Comparison of ENCODE assay signal across 37 cellular contexts in genomic region chr18:3429121-3429520, GRCh38.
"Had no signal": no experiment of that assay in that cellular context is flagged by ENCODE, and none has a peak within 500 bp of the region (broad histone marks: within the 10 kb centered on the region; RNA-seq: fewer than 3 reads in every experiment).

No MANE protein-coding gene starts in this region.

- H3K36me3 ChIP-seq: adrenal gland, brain microvascular endothelial cell, breast epithelium had no signal

- H3K9me3 Mint-ChIP-seq: activated B cell treated with CpG ODN at 0.5 μM for 24 hours; activated CD4-positive, alpha-beta memory T cell treated with anti-CD3 and anti-CD28 coated beads for 36 hours; activated CD4-positive, alpha-beta T cell treated with anti-CD3 and anti-CD28 coated beads, Interleukin-2, amount 10 ng/mL, durations not matched to agents 24 days and 14 days; activated CD8-positive, alpha-beta T cell treated with anti-CD3 and anti-CD28 coated beads for 36 hours; activated naive CD4-positive, alpha-beta T cell treated with anti-CD3 and anti-CD28 coated beads for 36 hours; activated naive CD4-positive, alpha-beta T cell treated with anti-CD3 and anti-CD28 coated beads, Interleukin-2, amount 50 U/mL, for 72 hours; activated naive CD8-positive, alpha-beta T cell treated with anti-CD3 and anti-CD28 coated beads for 36 hours; activated T-cell treated with anti-CD3 and anti-CD28 coated beads, Interleukin-2, amount 50 U/mL, for 4 hours; activated T-cell treated with anti-CD3 and anti-CD28 coated beads, Interleukin-2, amount 50 U/mL, for 72 hours; activated T-helper 1 cell treated with anti-CD3 and anti-CD28 coated beads, Interleukin-12 subunit alpha, Interleukin-12 subunit beta, Interleukin-2, Interleukin-4 antibody, amounts not matched to agents 30 ng/mL and 10 ng/mL and 1 ng/mL, durations not matched to agents 14 hours and 24 hours and 36 hours; activated T-helper 17 cell treated with anti-CD3 and anti-CD28 coated beads, Interleukin-2, amount 50 U/mL, for 72 hours; T-helper 1 cell treated with Interleukin-12 subunit alpha and Interleukin-12 subunit beta and Interleukin-4 antibody, amounts not matched to agents 30 μg/mL and 1 μg/mL, for 36 hours; T-helper 2 cell treated with Interferon-gamma antibody and Interleukin-4, amounts not matched to agents 5 μg/mL and 100 μg/mL, for 36 hours had no signal

- H3K9me3 ChIP-seq: adrenal gland, body of pancreas, breast epithelium had no signal

- H3K27ac Mint-ChIP-seq: activated B cell treated with CpG ODN at 0.5 μM for 24 hours; activated CD4-positive, alpha-beta memory T cell treated with anti-CD3 and anti-CD28 coated beads for 36 hours; activated CD4-positive, alpha-beta T cell treated with anti-CD3 and anti-CD28 coated beads, Interleukin-2, amount 10 ng/mL, durations not matched to agents 24 days and 14 days; activated CD8-positive, alpha-beta T cell treated with anti-CD3 and anti-CD28 coated beads for 36 hours; activated naive CD4-positive, alpha-beta T cell treated with anti-CD3 and anti-CD28 coated beads for 36 hours; activated naive CD4-positive, alpha-beta T cell treated with anti-CD3 and anti-CD28 coated beads, Interleukin-2, amount 50 U/mL, for 72 hours; activated naive CD8-positive, alpha-beta T cell treated with anti-CD3 and anti-CD28 coated beads for 36 hours; activated T-cell treated with anti-CD3 and anti-CD28 coated beads, Interleukin-2, amount 50 U/mL, for 72 hours; activated T-helper 1 cell treated with anti-CD3 and anti-CD28 coated beads, Interleukin-12 subunit alpha, Interleukin-12 subunit beta, Interleukin-2, Interleukin-4 antibody, amounts not matched to agents 30 ng/mL and 10 ng/mL and 1 ng/mL, durations not matched to agents 14 hours and 24 hours and 36 hours; activated T-helper 17 cell treated with anti-CD3 and anti-CD28 coated beads, Interleukin-2, amount 50 U/mL, for 72 hours; T-helper 1 cell treated with Interleukin-12 subunit alpha and Interleukin-12 subunit beta and Interleukin-4 antibody, amounts not matched to agents 30 μg/mL and 1 μg/mL, for 36 hours; T-helper 2 cell treated with Interferon-gamma antibody and Interleukin-4, amounts not matched to agents 5 μg/mL and 100 μg/mL, for 36 hours had no signal

- H3K4me1 Mint-ChIP-seq: activated CD4-positive, alpha-beta T cell treated with anti-CD3 and anti-CD28 coated beads, Interleukin-2, amount 10 ng/mL, durations not matched to agents 24 days and 14 days; activated naive CD8-positive, alpha-beta T cell treated with anti-CD3 and anti-CD28 coated beads for 36 hours; activated T-helper 17 cell treated with anti-CD3 and anti-CD28 coated beads, Interleukin-2, amount 50 U/mL, for 72 hours had no signal

- H3K27me3 Mint-ChIP-seq: activated B cell treated with CpG ODN at 0.5 μM for 24 hours; activated CD4-positive, alpha-beta memory T cell treated with anti-CD3 and anti-CD28 coated beads for 36 hours; activated CD4-positive, alpha-beta T cell treated with anti-CD3 and anti-CD28 coated beads, Interleukin-2, amount 10 ng/mL, durations not matched to agents 24 days and 14 days; activated CD8-positive, alpha-beta T cell treated with anti-CD3 and anti-CD28 coated beads for 36 hours; activated naive CD8-positive, alpha-beta T cell treated with anti-CD3 and anti-CD28 coated beads for 36 hours; activated T-helper 17 cell treated with anti-CD3 and anti-CD28 coated beads, Interleukin-2, amount 50 U/mL, for 72 hours had no signal

- H3K4me3 ChIP-seq: adrenal gland, body of pancreas, breast epithelium had no signal

- ATAC-seq: activated CD8-positive, alpha-beta T cell treated with anti-CD3 and anti-CD28 coated beads for 36 hours; activated naive CD4-positive, alpha-beta T cell treated with anti-CD3 and anti-CD28 coated beads, Interleukin-2, amount 50 U/mL, for 72 hours; activated T-cell treated with anti-CD3 and anti-CD28 coated beads, Interleukin-2, amount 50 U/mL, for 4 hours; activated T-cell treated with anti-CD3 and anti-CD28 coated beads, Interleukin-2, amount 50 U/mL, for 72 hours; activated T-helper 17 cell treated with anti-CD3 and anti-CD28 coated beads, Interleukin-2, amount 50 U/mL, for 72 hours; body of pancreas had no signal

- H3K36me3 Mint-ChIP-seq: activated CD4-positive, alpha-beta memory T cell treated with anti-CD3 and anti-CD28 coated beads for 36 hours; activated naive CD4-positive, alpha-beta T cell treated with anti-CD3 and anti-CD28 coated beads, Interleukin-2, amount 50 U/mL, for 72 hours; activated naive CD8-positive, alpha-beta T cell treated with anti-CD3 and anti-CD28 coated beads for 36 hours had no signal

- H3K4me3 Mint-ChIP-seq: activated B cell treated with CpG ODN at 0.5 μM for 24 hours; activated CD4-positive, alpha-beta memory T cell treated with anti-CD3 and anti-CD28 coated beads for 36 hours; activated CD4-positive, alpha-beta T cell treated with anti-CD3 and anti-CD28 coated beads, Interleukin-2, amount 10 ng/mL, durations not matched to agents 24 days and 14 days; activated CD8-positive, alpha-beta T cell treated with anti-CD3 and anti-CD28 coated beads for 36 hours; activated naive CD4-positive, alpha-beta T cell treated with anti-CD3 and anti-CD28 coated beads for 36 hours; activated naive CD8-positive, alpha-beta T cell treated with anti-CD3 and anti-CD28 coated beads for 36 hours; activated T-cell treated with anti-CD3 and anti-CD28 coated beads, Interleukin-2, amount 50 U/mL, for 4 hours; activated T-cell treated with anti-CD3 and anti-CD28 coated beads, Interleukin-2, amount 50 U/mL, for 72 hours; activated T-helper 1 cell treated with anti-CD3 and anti-CD28 coated beads, Interleukin-12 subunit alpha, Interleukin-12 subunit beta, Interleukin-2, Interleukin-4 antibody, amounts not matched to agents 30 ng/mL and 10 ng/mL and 1 ng/mL, durations not matched to agents 14 hours and 24 hours and 36 hours; activated T-helper 17 cell treated with anti-CD3 and anti-CD28 coated beads, Interleukin-2, amount 50 U/mL, for 72 hours; T-helper 1 cell treated with Interleukin-12 subunit alpha and Interleukin-12 subunit beta and Interleukin-4 antibody, amounts not matched to agents 30 μg/mL and 1 μg/mL, for 36 hours; T-helper 2 cell treated with Interferon-gamma antibody and Interleukin-4, amounts not matched to agents 5 μg/mL and 100 μg/mL, for 36 hours had no signal

- FAIRE-seq: astrocyte, TTC549 had no signal

- DNase-seq: activated B cell treated with CpG ODN at 0.5 μM for 24 hours; activated CD4-positive, alpha-beta memory T cell treated with anti-CD3 and anti-CD28 coated beads for 36 hours; activated CD4-positive, alpha-beta T cell treated with anti-CD3 and anti-CD28 coated beads for 4 hours; activated CD4-positive, alpha-beta T cell treated with anti-CD3 and anti-CD28 coated beads, Interleukin-2, amount 10 ng/mL, durations not matched to agents 24 days and 14 days; activated CD4-positive, alpha-beta T cell treated with anti-CD3 and anti-CD28 coated beads, Interleukin-2, amount 50 U/mL, for 1 hour; activated CD4-positive, alpha-beta T cell treated with anti-CD3 and anti-CD28 coated beads, Interleukin-2, amount 50 U/mL, for 4 hours; activated CD4-positive, CD25-positive, alpha-beta regulatory T cell treated with anti-CD3 and anti-CD28 coated beads, Interleukin-2, amount 50 U/mL, for 72 hours; activated CD8-positive, alpha-beta memory T cell treated with anti-CD3 and anti-CD28 coated beads, Interleukin-2, amount 50 U/mL, for 4 hours; activated CD8-positive, alpha-beta T cell treated with anti-CD3 and anti-CD28 coated beads for 36 hours; activated effector memory CD4-positive, alpha-beta T cell treated with anti-CD3 and anti-CD28 coated beads, Interleukin-2, amount 50 U/mL, for 16 hours; activated gamma-delta T cell treated with Interleukin-2 at 50 U/mL for 16 hours; activated naive CD4-positive, alpha-beta T cell; activated naive CD4-positive, alpha-beta T cell treated with anti-CD3 and anti-CD28 coated beads for 36 hours; activated naive CD4-positive, alpha-beta T cell treated with anti-CD3 and anti-CD28 coated beads, Interleukin-2, amount 50 U/mL, for 16 hours; activated naive CD8-positive, alpha-beta T cell treated with anti-CD3 and anti-CD28 coated beads for 36 hours; activated T-cell treated with anti-CD3 and anti-CD28 coated beads for 4 hours; activated T-cell treated with anti-CD3 and anti-CD28 coated beads, Interleukin-2, amount 50 U/mL, for 1 hour; activated T-cell treated with anti-CD3 and anti-CD28 coated beads, Interleukin-2, amount 50 U/mL, for 4 hours; activated T-cell treated with anti-CD3 and anti-CD28 coated beads, Interleukin-2, amount 50 U/mL, for 72 hours; adrenal gland; amniotic stem cell; aorta; body of pancreas; brain microvascular endothelial cell; central memory CD4-positive, alpha-beta T cell; T-helper 1 cell; T-helper 2 cell; T-helper 9 cell had no signal

- H3K27ac ChIP-seq: adrenal gland, body of pancreas, brain microvascular endothelial cell, breast epithelium, VCaP had no signal

- H3K27me3 ChIP-seq: adrenal gland, body of pancreas, brain microvascular endothelial cell, breast epithelium had no signal

- H3K4me1 ChIP-seq: adrenal gland, body of pancreas, breast epithelium had no signal
